12 cellular contexts compared by ENCODE assay signal in the genomic region with DNA sequence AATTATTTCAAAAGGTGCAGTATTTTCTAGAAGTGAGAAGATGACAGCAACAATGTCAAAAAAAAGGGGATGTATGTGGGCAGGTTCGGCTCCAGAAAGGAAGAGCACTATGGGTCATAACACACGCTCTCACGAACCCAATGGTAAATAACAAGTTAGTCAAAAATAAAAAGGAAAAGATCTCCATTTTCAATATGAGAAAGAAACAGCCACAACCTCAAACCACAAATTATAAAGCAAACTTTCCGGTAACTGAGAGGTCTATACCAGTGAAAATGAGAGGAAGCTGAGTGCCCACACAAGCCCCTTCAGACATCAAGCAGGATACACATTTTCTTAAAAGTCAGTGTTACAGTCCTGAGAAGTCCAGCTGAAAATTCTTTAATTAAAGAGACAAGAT.
DNase-seq lines count a peak whose midpoint lies in the region; ATAC-seq and TF ChIP-seq lines count a peak whose summit lies in the region.
"Had no signal": no experiment of that assay in that cellular context is flagged by ENCODE, and none has a peak within 500 bp of the region (broad histone marks: within the 10 kb centered on the region; RNA-seq: fewer than 3 reads in every experiment).

No MANE protein-coding gene starts in this region.

- peak overlapping the region in 1 of 4 donors; percentile 10 for H3K4me3 Mint-ChIP-seq in CD4-positive, CD25-positive, alpha-beta regulatory T cell
- H3K4me3 Mint-ChIP-seq in T-helper 2 cell treated with Interferon-gamma antibody and Interleukin-4, amounts not matched to agents 5 μg/mL and 100 μg/mL, for 36 hours: peak overlapping the region; percentile 74

- TF ChIP-seq CTCF in left lung (IDR thresholded peaks at IDR 0.05): no peak

- H3K9me3 Mint-ChIP-seq in CD4-positive, CD25-positive, alpha-beta regulatory T cell: peaks cover 0 to 1% (median 0%) of the 10 kb centered on the region in 7 donors
- peaks cover 76% of the 10 kb centered on the region for H3K9me3 Mint-ChIP-seq in T-helper 2 cell treated with Interferon-gamma antibody and Interleukin-4, amounts not matched to agents 5 μg/mL and 100 μg/mL, for 36 hours

- no peak overlapping the region for H2AFZ ChIP-seq in Karpas-422 (ENCODE audit: low read length)

- H3K27me3 ChIP-seq in CD4-positive, CD25-positive, alpha-beta regulatory T cell (ENCODE audit: control insufficient read depth, insufficient read depth, low read length): no peaks in the 10 kb centered on the region
- H3K27me3 ChIP-seq in left lung: no peaks in the 10 kb centered on the region
- no peaks in the 10 kb centered on the region for H3K27me3 ChIP-seq in Karpas-422 (ENCODE audit: low read length)

- no peak overlapping the region for H3K4me2 ChIP-seq in Karpas-422 (ENCODE audit: low read depth, low read length, poor library complexity, severe bottlenecking)

- DNase-seq in CD4-positive, CD25-positive, alpha-beta regulatory T cell: peak in 1 of 3 donors; percentile 58
- peak; percentile 33 for DNase-seq in T-helper 2 cell treated with Interferon-gamma antibody and Interleukin-4, amounts not matched to agents 5 μg/mL and 100 μg/mL, for 36 hours (ENCODE audit: low spot score)
- DNase-seq in effector CD8-positive, alpha-beta T cell (lab: John Stamatoyannopoulos, UW): no peak
- DNase-seq in SW 1271 (lab: John Stamatoyannopoulos, UW) (no peak), left lung (no peak), Karpas-422 (no peak)
- DNase-seq: HCEC 1CT, left ventricle myocardium inferior had no signal

- H3K4me1 ChIP-seq in CD4-positive, CD25-positive, alpha-beta regulatory T cell (ENCODE audit: control insufficient read depth, insufficient read depth, low read length, poor library complexity, severe bottlenecking): no peaks in the 10 kb centered on the region
- H3K4me1 ChIP-seq in left lung (no peaks in the 10 kb centered on the region), Karpas-422 (ENCODE audit: low read length) (no peaks in the 10 kb centered on the region)
- H3K4me1 ChIP-seq: left ventricle myocardium inferior had no signal

- H3K9ac ChIP-seq in Karpas-422 (ENCODE audit: low read length): no peak overlapping the region

- H3K9me3 ChIP-seq in CD4-positive, CD25-positive, alpha-beta regulatory T cell (ENCODE audit: control insufficient read depth in 2 of 2, low read length in 2 of 2): no peaks in the 10 kb centered on the region
- no peaks in the 10 kb centered on the region for H3K9me3 ChIP-seq in left lung
- no peaks in the 10 kb centered on the region for H3K9me3 ChIP-seq in Karpas-422 (ENCODE audit: low read length)
- H3K9me3 ChIP-seq: left ventricle myocardium inferior, thoracic aorta had no signal

- no peaks in the 10 kb centered on the region for H3K9me2 ChIP-seq in Karpas-422 (replicated peaks; ENCODE audit: insufficient read depth, low read length)

- H4K20me1 ChIP-seq in Karpas-422 (ENCODE audit: insufficient read depth, low read depth, low read length): no peaks in the 10 kb centered on the region

- intact Hi-C loops in left lung (cut with DNase I): no loop called here

- H3K36me3 ChIP-seq in CD4-positive, CD25-positive, alpha-beta regulatory T cell (ENCODE audit: control insufficient read depth, insufficient read depth, low read length): no peaks in the 10 kb centered on the region
- H3K36me3 ChIP-seq in left lung (no peaks in the 10 kb centered on the region), Karpas-422 (ENCODE audit: insufficient read depth, low read length) (no peaks in the 10 kb centered on the region)
- H3K36me3 ChIP-seq: left ventricle myocardium inferior, thoracic aorta had no signal

- H3K27ac ChIP-seq in CD4-positive, CD25-positive, alpha-beta regulatory T cell (ENCODE audit: insufficient read depth, low read length, poor library complexity, severe bottlenecking): no peak overlapping the region
- H3K27ac ChIP-seq in left lung (no peak overlapping the region), Karpas-422 (ENCODE audit: low read length) (no peak overlapping the region)
- H3K27ac ChIP-seq: left ventricle myocardium inferior, thoracic aorta had no signal

- no peaks in the 10 kb centered on the region for H3K79me2 ChIP-seq in Karpas-422 (ENCODE audit: low read length)

- no peaks in the 10 kb centered on the region for H3K36me3 Mint-ChIP-seq in CD4-positive, CD25-positive, alpha-beta regulatory T cell
- H3K36me3 Mint-ChIP-seq in T-helper 2 cell treated with Interferon-gamma antibody and Interleukin-4, amounts not matched to agents 5 μg/mL and 100 μg/mL, for 36 hours (ENCODE audit: low read depth): peaks cover 38% of the 10 kb centered on the region

- ATAC-seq in CD4-positive, CD25-positive, alpha-beta regulatory T cell (ENCODE audit: low read depth in 2 of 2): peak in 1 of 2 donors; percentile 18
- peak; percentile 76 for ATAC-seq in GM18873 (IDR thresholded peaks at IDR 0.05; ENCODE audit: low FRiP score, unreplicated experiment)
- ATAC-seq in HG02870 (IDR thresholded peaks at IDR 0.05; ENCODE audit: unreplicated experiment): peak; percentile 83
- no peak for ATAC-seq in left lung
- ATAC-seq: SK-N-SH treated with all-trans-retinoic acid at 6 μM for 48 hours had no signal

- H3K27me3 Mint-ChIP-seq in CD4-positive, CD25-positive, alpha-beta regulatory T cell: peaks cover 4% of the 10 kb centered on the region
- no peaks in the 10 kb centered on the region for H3K27me3 Mint-ChIP-seq in T-helper 2 cell treated with Interferon-gamma antibody and Interleukin-4, amounts not matched to agents 5 μg/mL and 100 μg/mL, for 36 hours (ENCODE audit: low read depth)

- H3K4me3 ChIP-seq in CD4-positive, CD25-positive, alpha-beta regulatory T cell (ENCODE audit: low read depth, low read length): peak overlapping the region; percentile 4
- H3K4me3 ChIP-seq in left lung (no peak overlapping the region), Karpas-422 (ENCODE audit: low read length) (no peak overlapping the region)
- H3K4me3 ChIP-seq: left ventricle myocardium inferior, thoracic aorta had no signal

- no peak overlapping the region for H3K27ac Mint-ChIP-seq in CD4-positive, CD25-positive, alpha-beta regulatory T cell
- peak overlapping the region; percentile 88 for H3K27ac Mint-ChIP-seq in T-helper 2 cell treated with Interferon-gamma antibody and Interleukin-4, amounts not matched to agents 5 μg/mL and 100 μg/mL, for 36 hours

- H3K4me1 Mint-ChIP-seq in CD4-positive, CD25-positive, alpha-beta regulatory T cell: peaks cover 0 to 11% (median 0%) of the 10 kb centered on the region in 4 donors
- peaks cover 23% of the 10 kb centered on the region for H3K4me1 Mint-ChIP-seq in T-helper 2 cell treated with Interferon-gamma antibody and Interleukin-4, amounts not matched to agents 5 μg/mL and 100 μg/mL, for 36 hours (ENCODE audit: low read depth)
